Comparison of ENCODE assay signal across 8 cellular contexts in the genomic region with DNA sequence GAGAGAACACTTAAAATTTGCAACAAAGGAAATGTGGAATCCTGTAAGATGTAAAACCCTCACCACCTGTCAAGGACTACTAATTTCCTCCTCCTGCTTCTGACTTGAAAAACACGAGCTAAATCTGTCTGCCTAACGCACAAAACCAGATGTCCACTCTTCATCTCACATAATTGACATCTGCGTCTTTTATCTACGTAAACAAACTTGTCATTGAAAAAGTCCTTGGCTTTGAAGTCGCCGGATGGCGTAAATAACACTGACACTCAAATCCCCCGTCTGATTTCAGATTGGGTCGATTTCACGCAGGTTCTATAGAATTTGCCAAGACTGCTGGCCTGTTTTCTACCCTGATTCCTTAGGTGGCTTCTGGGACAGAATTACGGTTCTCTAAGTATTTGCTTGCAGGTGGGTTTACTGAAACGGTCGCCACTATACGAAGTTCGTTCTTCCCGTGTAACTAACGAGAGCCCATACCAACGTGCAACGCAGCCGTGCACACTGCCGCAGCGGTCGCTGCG. TPM values are rescaled to one million over a fixed set of nuclear protein-coding genes. Genes with fewer than 3 reads are reported as not detected.
A peak's percentile ranks its signal among the peaks of the same experiment; 100 is the strongest.
DNase-seq lines count a peak whose midpoint lies in the region; ATAC-seq and TF ChIP-seq lines count a peak whose summit lies in the region.

No MANE protein-coding gene starts in this region.

- H3K36me3 ChIP-seq in CD8-positive, alpha-beta T cell (ENCODE audit: insufficient read depth, low read length) = peaks cover under 1% of the 10 kb centered on the region
- H3K36me3 ChIP-seq in KOPT-K1 (ENCODE audit: insufficient read depth, low read length) = peaks cover 9% of the 10 kb centered on the region

- H3K27ac ChIP-seq in CD8-positive, alpha-beta T cell (ENCODE audit: low read depth, low read length) = peak overlapping the region; percentile 88
- peak overlapping the region; percentile 80 for H3K27ac ChIP-seq in KOPT-K1 (ENCODE audit: low read depth, low read length, poor library complexity, severe bottlenecking)

- H3K27me3 Mint-ChIP-seq in CD8-positive, alpha-beta T cell (ENCODE audit: low read depth) = no peaks in the 10 kb centered on the region
- H3K27me3 Mint-ChIP-seq in activated naive CD8-positive, alpha-beta T cell treated with anti-CD3 and anti-CD28 coated beads for 36 hours = no peaks in the 10 kb centered on the region

- H3K9me3 ChIP-seq in CD8-positive, alpha-beta T cell (ENCODE audit: low read length) = no peaks in the 10 kb centered on the region
- H3K9me3 ChIP-seq in KOPT-K1 (ENCODE audit: insufficient read depth, low read length, poor library complexity, severe bottlenecking) = peaks cover 5% of the 10 kb centered on the region

- peak overlapping the region; percentile 73 for H3K4me3 ChIP-seq in CD8-positive, alpha-beta T cell (ENCODE audit: low read depth, low read length)
- H3K4me3 ChIP-seq in iPS-11a (ENCODE audit: low read depth, low read length) = peak overlapping the region; percentile 93

- peaks cover 16% of the 10 kb centered on the region for H3K36me3 Mint-ChIP-seq in CD8-positive, alpha-beta T cell
- peaks cover 24% of the 10 kb centered on the region for H3K36me3 Mint-ChIP-seq in activated naive CD8-positive, alpha-beta T cell treated with anti-CD3 and anti-CD28 coated beads for 36 hours
- H3K36me3 Mint-ChIP-seq in stimulated activated effector memory CD8-positive, alpha-beta T cell treated with anti-CD3 and anti-CD28 coated beads, Interleukin-12 subunit alpha, Interleukin-12 subunit beta, amount 100 ng/mL, for 72 hours = peaks cover 44% of the 10 kb centered on the region

- CTCF ChIA-PET in CD8-positive, alpha-beta T cell (lab: Charles Lee) = interaction anchor here (0.7 to 1.5 kb wide), 2 partner anchors 14 to 15 kb away, joined by 4 to 5 read pairs; a partner anchor contains a TSS

- H3K4me1 Mint-ChIP-seq in CD8-positive, alpha-beta T cell (ENCODE audit: low read depth) = peaks cover 40% of the 10 kb centered on the region
- peaks cover 30% of the 10 kb centered on the region for H3K4me1 Mint-ChIP-seq in activated naive CD8-positive, alpha-beta T cell treated with anti-CD3 and anti-CD28 coated beads for 36 hours
- peaks cover 23% of the 10 kb centered on the region for H3K4me1 Mint-ChIP-seq in stimulated activated effector memory CD8-positive, alpha-beta T cell treated with anti-CD3 and anti-CD28 coated beads, Interleukin-12 subunit alpha, Interleukin-12 subunit beta, amount 100 ng/mL, for 72 hours

- intact Hi-C loops in CD8-positive, alpha-beta T cell (cut with DNase I, micrococcal nuclease) = loop anchor here (1.0 to 10.0 kb wide), 8 partner anchors 15 to 881 kb away; a partner anchor contains a TSS

- TF ChIP-seq CTCF in CD8-positive, alpha-beta T cell (IDR thresholded peaks at IDR 0.05) = no peak

- peaks cover 22% of the 10 kb centered on the region for H3K4me1 ChIP-seq in CD8-positive, alpha-beta T cell (ENCODE audit: insufficient read depth, low read length)

- H3K27ac Mint-ChIP-seq in CD8-positive, alpha-beta T cell = peak overlapping the region; percentile 93
- H3K27ac Mint-ChIP-seq in activated naive CD8-positive, alpha-beta T cell treated with anti-CD3 and anti-CD28 coated beads for 36 hours = peak overlapping the region; percentile 92
- H3K27ac Mint-ChIP-seq in stimulated activated effector memory CD8-positive, alpha-beta T cell treated with anti-CD3 and anti-CD28 coated beads, Interleukin-12 subunit alpha, Interleukin-12 subunit beta, amount 100 ng/mL, for 72 hours = peak overlapping the region; percentile 92

- POLR2A ChIA-PET in CD8-positive, alpha-beta T cell (lab: Charles Lee) = interaction anchor here (1.0 to 6.0 kb wide), 4 partner anchors 10 to 190 kb away, joined by 3 to 146 read pairs (median 15); a partner anchor contains a TSS

- no peaks in the 10 kb centered on the region for H3K9me3 Mint-ChIP-seq in CD8-positive, alpha-beta T cell
- peaks cover 2% of the 10 kb centered on the region for H3K9me3 Mint-ChIP-seq in activated naive CD8-positive, alpha-beta T cell treated with anti-CD3 and anti-CD28 coated beads for 36 hours
- H3K9me3 Mint-ChIP-seq in stimulated activated effector memory CD8-positive, alpha-beta T cell treated with anti-CD3 and anti-CD28 coated beads, Interleukin-12 subunit alpha, Interleukin-12 subunit beta, amount 100 ng/mL, for 72 hours = peaks cover under 1% of the 10 kb centered on the region

- peak; percentile 9 for ATAC-seq in CD8-positive, alpha-beta T cell
- peak; percentile 8 for ATAC-seq in GM19467 (IDR thresholded peaks at IDR 0.05; ENCODE audit: unreplicated experiment)
- ATAC-seq in stimulated activated effector memory CD8-positive, alpha-beta T cell treated with anti-CD3 and anti-CD28 coated beads, Interleukin-12 subunit alpha, Interleukin-12 subunit beta, amount 100 ng/mL, for 72 hours = peak; percentile 1

- H3K27me3 ChIP-seq in CD8-positive, alpha-beta T cell (ENCODE audit: insufficient read depth, low read length) = no peaks in the 10 kb centered on the region

- DNase-seq in CD8-positive, alpha-beta T cell = no peak
- no peak for DNase-seq in activated naive CD8-positive, alpha-beta T cell treated with anti-CD3 and anti-CD28 coated beads for 36 hours
- no peak for DNase-seq in stimulated activated effector memory CD8-positive, alpha-beta T cell treated with anti-CD3 and anti-CD28 coated beads, Interleukin-12 subunit alpha, Interleukin-12 subunit beta, amount 100 ng/mL, for 72 hours (ENCODE audit: low spot score in 2 of 2)
- DNase-seq in cerebellar nuclear complex (lab: John Stamatoyannopoulos, UW) (no peak), NOMO-1 (lab: John Stamatoyannopoulos, UW; ENCODE audit: unreplicated experiment in 2 of 2) (no peak)

- H3K4me3 Mint-ChIP-seq in CD8-positive, alpha-beta T cell = peak overlapping the region; percentile 92
- peak overlapping the region; percentile 97 for H3K4me3 Mint-ChIP-seq in activated naive CD8-positive, alpha-beta T cell treated with anti-CD3 and anti-CD28 coated beads for 36 hours
- H3K4me3 Mint-ChIP-seq in stimulated activated effector memory CD8-positive, alpha-beta T cell treated with anti-CD3 and anti-CD28 coated beads, Interleukin-12 subunit alpha, Interleukin-12 subunit beta, amount 100 ng/mL, for 72 hours = peak overlapping the region; percentile 93

RNA-seq across cellular contexts. Expression of a gene that starts 0.5 kb away (rescaled TPM):
- total RNA-seq in CD8-positive, alpha-beta T cell = 10 to 100 TPM; 32.1 to 36.5 TPM
- 10 to 100 TPM; 19.8 to 21.7 TPM for total RNA-seq in activated naive CD8-positive, alpha-beta T cell treated with anti-CD3 and anti-CD28 coated beads for 36 hours

RNA-seq across cellular contexts. Expression of a gene that starts 15.2 kb away (rescaled TPM):
- 10 to 100 TPM; 76.7 to 76.8 TPM for total RNA-seq in CD8-positive, alpha-beta T cell
- 100 to 1,000 TPM; 485 to 487 TPM for total RNA-seq in activated naive CD8-positive, alpha-beta T cell treated with anti-CD3 and anti-CD28 coated beads for 36 hours

RNA-seq across cellular contexts. Expression of a gene that starts 15.7 kb away (rescaled TPM):
- 100 to 1,000 TPM; 162 to 163 TPM for total RNA-seq in CD8-positive, alpha-beta T cell
- total RNA-seq in activated naive CD8-positive, alpha-beta T cell treated with anti-CD3 and anti-CD28 coated beads for 36 hours = 1,000 to 10,000 TPM; 1,356 to 1,376 TPM

Comparison
In these comparisons a context has a peak if more than half of its experiments do, and no peak if none do; other contexts are left out.
1. RNA of a gene that starts 15.2 kb away (total RNA-seq): 485 to 487 TPM in activated naive CD8-positive, alpha-beta T cell treated with anti-CD3 and anti-CD28 coated beads for 36 hours; 76.7 to 76.8 TPM in CD8-positive, alpha-beta T cell; every median in the first group is over 4 times any median in the second.
2. RNA of a gene that starts 15.7 kb away (total RNA-seq): 1,356 to 1,376 TPM in activated naive CD8-positive, alpha-beta T cell treated with anti-CD3 and anti-CD28 coated beads for 36 hours; 162 to 163 TPM in CD8-positive, alpha-beta T cell; every median in the first group is over 4 times any median in the second.
3. Peak in every context shown above with its lines, with median percentiles within 50 percentile points of each other: ATAC-seq, H3K27ac Mint-ChIP-seq and H3K4me3 Mint-ChIP-seq.